Comparison of ENCODE assay signal across 8 cellular contexts in genomic region chr15:77419836-77420609, GRCh38. TPM values are rescaled to one million over a fixed set of nuclear protein-coding genes. Genes with fewer than 3 reads are reported as not detected.
DNase-seq lines count a peak whose midpoint lies in the region; ATAC-seq and TF ChIP-seq lines count a peak whose summit lies in the region.

Gene PEAK1 (minus strand): TSS chr15:77420104. CDS start chr15:77181926, 238,178 bp downstream.

- peaks cover 0 to 4% (median 0%) of the 10 kb centered on the region in 5 donors for H3K27me3 Mint-ChIP-seq in naive thymus-derived CD4-positive, alpha-beta T cell
- no peaks in the 10 kb centered on the region for H3K27me3 Mint-ChIP-seq in stimulated activated memory B cell treated with anti-CD40 and anti-IgM and Interleukin-4, amounts not matched to agents 10 μg/mL and 1 μg/mL and 100 μg/mL, for 72 hours

- H3K9me3 Mint-ChIP-seq in naive thymus-derived CD4-positive, alpha-beta T cell: no peaks in the 10 kb centered on the region
- H3K9me3 Mint-ChIP-seq in stimulated activated memory B cell treated with anti-CD40 and anti-IgM and Interleukin-4, amounts not matched to agents 10 μg/mL and 1 μg/mL and 100 μg/mL, for 72 hours: no peaks in the 10 kb centered on the region

- peaks cover 0 to 3% (median 0%) of the 10 kb centered on the region in 3 experiments for H3K36me3 ChIP-seq in naive thymus-derived CD4-positive, alpha-beta T cell (ENCODE audit: control insufficient read depth in 2 of 3, insufficient read depth in 3 of 3, low read length in 3 of 3)

- H3K27me3 ChIP-seq in naive thymus-derived CD4-positive, alpha-beta T cell (ENCODE audit: control insufficient read depth in 2 of 2, insufficient read depth in 2 of 2, low read length in 2 of 2): no peaks in the 10 kb centered on the region

- H3K27ac Mint-ChIP-seq in naive thymus-derived CD4-positive, alpha-beta T cell: peak within 1 kb of the TSS; percentile 91 to 98 (median 97)
- H3K27ac Mint-ChIP-seq in stimulated activated memory B cell treated with anti-CD40 and anti-IgM and Interleukin-4, amounts not matched to agents 10 μg/mL and 1 μg/mL and 100 μg/mL, for 72 hours: peak within 1 kb of the TSS; percentile 99

- DNase-seq in EH (ENCODE audit: low read depth) (peak; percentile 99), GOT3 (lab: John Stamatoyannopoulos, UW) (peak; percentile 91), LNCaP clone FGC (ENCODE audit: low read depth) (peak; percentile 90), RPMI8226 (peak; percentile 100), fibroblast of gingiva (ENCODE audit: low read depth) (peak; percentile 99)
- peak; percentile 98 to 100 for DNase-seq in activated T-helper 1 cell treated with anti-CD3 and anti-CD28 coated beads, Interleukin-2, amount 50 U/mL, for 16 hours (ENCODE audit: low read depth in 1 of 2, low spot score in 1 of 2)
- DNase-seq in naive thymus-derived CD4-positive, alpha-beta T cell: peak; percentile 94 to 100 (median 99)

- peak within 1 kb of the TSS; percentile 93 to 99 (median 98) for H3K4me3 Mint-ChIP-seq in naive thymus-derived CD4-positive, alpha-beta T cell
- H3K4me3 Mint-ChIP-seq in stimulated activated memory B cell treated with anti-CD40 and anti-IgM and Interleukin-4, amounts not matched to agents 10 μg/mL and 1 μg/mL and 100 μg/mL, for 72 hours: peak within 1 kb of the TSS; percentile 99

- peak; percentile 99 for ATAC-seq in naive thymus-derived CD4-positive, alpha-beta T cell
- ATAC-seq in stimulated activated memory B cell treated with anti-CD40 and anti-IgM and Interleukin-4, amounts not matched to agents 10 μg/mL and 1 μg/mL and 100 μg/mL, for 72 hours: peak; percentile 99

- peaks cover 0 to 1% (median 0%) of the 10 kb centered on the region in 5 donors for H3K36me3 Mint-ChIP-seq in naive thymus-derived CD4-positive, alpha-beta T cell
- peaks cover 10% of the 10 kb centered on the region for H3K36me3 Mint-ChIP-seq in stimulated activated memory B cell treated with anti-CD40 and anti-IgM and Interleukin-4, amounts not matched to agents 10 μg/mL and 1 μg/mL and 100 μg/mL, for 72 hours

- peaks cover 5 to 12% of the 10 kb centered on the region in 2 donors for H3K4me1 ChIP-seq in naive thymus-derived CD4-positive, alpha-beta T cell (ENCODE audit: control insufficient read depth in 2 of 2, insufficient read depth in 2 of 2, low read length in 2 of 2)

- no peaks in the 10 kb centered on the region for H3K9me3 ChIP-seq in naive thymus-derived CD4-positive, alpha-beta T cell (ENCODE audit: control insufficient read depth in 2 of 3, low read length in 3 of 3)

- peak within 1 kb of the TSS; percentile 86 for H3K27ac ChIP-seq in naive thymus-derived CD4-positive, alpha-beta T cell (ENCODE audit: low read depth, low read length)

- intact Hi-C loops in naive thymus-derived CD4-positive, alpha-beta T cell (cut with micrococcal nuclease): loop anchor here (1.0 to 5.0 kb wide), 16 partner anchors 10 to 1968 kb away; partner anchors contain the start of genes RCN2 (in 2 of the 2), IDH3A (in 1 of the 2), IMP3 (in 1 of the 2) and IREB2 (in 1 of the 2)

- no peak for TF ChIP-seq CTCF in LNCaP clone FGC (IDR thresholded peaks at IDR 0.05; ENCODE audit: control insufficient read depth, extremely low read depth, insufficient read depth)

- CTCF ChIA-PET in naive thymus-derived CD4-positive, alpha-beta T cell (lab: Charles Lee): no interaction called here

- H3K4me1 Mint-ChIP-seq in naive thymus-derived CD4-positive, alpha-beta T cell: peaks cover 21 to 50% (median 47%) of the 10 kb centered on the region in 7 donors
- peaks cover 35% of the 10 kb centered on the region for H3K4me1 Mint-ChIP-seq in stimulated activated memory B cell treated with anti-CD40 and anti-IgM and Interleukin-4, amounts not matched to agents 10 μg/mL and 1 μg/mL and 100 μg/mL, for 72 hours

- peak within 1 kb of the TSS; percentile 68 for H3K4me3 ChIP-seq in LNCaP clone FGC (ENCODE audit: low read depth, low read length)
- H3K4me3 ChIP-seq in naive thymus-derived CD4-positive, alpha-beta T cell (ENCODE audit: low read length): peak within 1 kb of the TSS; percentile 74

- POLR2A ChIA-PET in naive thymus-derived CD4-positive, alpha-beta T cell (lab: Charles Lee): interaction anchor here (1.3 to 1.9 kb wide), 3 partner anchors 10 to 22 kb away, joined by 3 to 12 read pairs (median 8); no protein-coding TSS in a partner anchor

RNA-seq across cellular contexts. Expression of gene PEAK1, which starts in this region (rescaled TPM):
- total RNA-seq in naive thymus-derived CD4-positive, alpha-beta T cell: 10 to 100 TPM; 11.1 to 31.0 (median 15.0) TPM
- polyA plus RNA-seq in naive thymus-derived CD4-positive, alpha-beta T cell: 1 to 10 TPM; 1.2 to 1.8 TPM

Comparison
In these comparisons a context has a peak if more than half of its experiments do, and no peak if none do; other contexts are left out.
1. Peak in every context shown above with its lines: DNase-seq, ATAC-seq, H3K4me3 ChIP-seq and H3K27ac ChIP-seq.